ENCODE assay signal across 18 cellular contexts in genomic region chr14:35034440-35034833, GRCh38. TPM values are rescaled to one million over a fixed set of nuclear protein-coding genes. Genes with fewer than 3 reads are reported as not detected.
DNase-seq lines count a peak whose midpoint lies in the region; ATAC-seq and TF ChIP-seq lines count a peak whose summit lies in the region.
"Had no signal": no experiment of that assay in that cellular context is flagged by ENCODE, and none has a peak within 500 bp of the region (broad histone marks: within the 10 kb centered on the region; RNA-seq: fewer than 3 reads in every experiment).

No MANE protein-coding gene starts in this region.

- no peaks in the 10 kb centered on the region for H3K4me1 Mint-ChIP-seq in activated naive CD8-positive, alpha-beta T cell treated with anti-CD3 and anti-CD28 coated beads for 36 hours
- no peaks in the 10 kb centered on the region for H3K4me1 Mint-ChIP-seq in activated naive CD8-positive, alpha-beta T cell treated with anti-CD3 and anti-CD28 coated beads, Interleukin-2, amount 50 U/mL, for 24 hours
- no peaks in the 10 kb centered on the region for H3K4me1 Mint-ChIP-seq in nephron progenitor cell
- no peaks in the 10 kb centered on the region for H3K4me1 Mint-ChIP-seq in CD8-positive, alpha-beta T cell (ENCODE audit: low read depth)
- H3K4me1 Mint-ChIP-seq: B cell, IgD-negative memory B cell had no signal

- no peak overlapping the region for H3K27ac Mint-ChIP-seq in activated naive CD8-positive, alpha-beta T cell treated with anti-CD3 and anti-CD28 coated beads for 36 hours
- H3K27ac Mint-ChIP-seq in activated naive CD8-positive, alpha-beta T cell treated with anti-CD3 and anti-CD28 coated beads, Interleukin-2, amount 50 U/mL, for 24 hours: no peak overlapping the region
- H3K27ac Mint-ChIP-seq in nephron progenitor cell: no peak overlapping the region
- no peak overlapping the region for H3K27ac Mint-ChIP-seq in CD8-positive, alpha-beta T cell
- H3K27ac Mint-ChIP-seq: B cell, IgD-negative memory B cell had no signal

- intact Hi-C loops in CD8-positive, alpha-beta T cell (cut with DNase I, micrococcal nuclease): no loop called here
- intact Hi-C loops in sigmoid colon (cut with DNase I): no loop called here

- no peaks in the 10 kb centered on the region for H3K4me1 ChIP-seq in CD8-positive, alpha-beta T cell (ENCODE audit: insufficient read depth, low read length)
- H3K4me1 ChIP-seq in sigmoid colon: no peaks in the 10 kb centered on the region

- no peak overlapping the region for H3K27ac ChIP-seq in CD8-positive, alpha-beta T cell (ENCODE audit: low read depth, low read length)
- H3K27ac ChIP-seq in sigmoid colon: no peak overlapping the region
- H3K27ac ChIP-seq: C4-2B, GM23248, KMS-11 had no signal

- no peak overlapping the region for H3K4me3 ChIP-seq in CD8-positive, alpha-beta T cell (ENCODE audit: low read depth, low read length)
- no peak overlapping the region for H3K4me3 ChIP-seq in sigmoid colon
- H3K4me3 ChIP-seq: GM23248 had no signal

- 88 to 97% methylated on average over 5 of the region's 5 CpGs for WGBS in sigmoid colon, 2 donors

- no peak overlapping the region for H3K4me3 Mint-ChIP-seq in activated naive CD8-positive, alpha-beta T cell treated with anti-CD3 and anti-CD28 coated beads for 36 hours
- H3K4me3 Mint-ChIP-seq in activated naive CD8-positive, alpha-beta T cell treated with anti-CD3 and anti-CD28 coated beads, Interleukin-2, amount 50 U/mL, for 24 hours: no peak overlapping the region
- H3K4me3 Mint-ChIP-seq in nephron progenitor cell: no peak overlapping the region
- no peak overlapping the region for H3K4me3 Mint-ChIP-seq in CD8-positive, alpha-beta T cell
- H3K4me3 Mint-ChIP-seq: B cell; CD4-positive, alpha-beta memory T cell had no signal

- H3K27me3 ChIP-seq in CD8-positive, alpha-beta T cell (ENCODE audit: insufficient read depth, low read length): no peaks in the 10 kb centered on the region
- no peaks in the 10 kb centered on the region for H3K27me3 ChIP-seq in sigmoid colon

- ATAC-seq in activated naive CD8-positive, alpha-beta T cell treated with anti-CD3 and anti-CD28 coated beads, Interleukin-2, amount 50 U/mL, for 24 hours: no peak
- ATAC-seq in CD8-positive, alpha-beta T cell: no peak
- no peak for ATAC-seq in HG03442 (IDR thresholded peaks at IDR 0.05; ENCODE audit: unreplicated experiment)
- ATAC-seq: HCT116 had no signal

- peaks cover 15% of the 10 kb centered on the region for H3K9me3 Mint-ChIP-seq in activated naive CD8-positive, alpha-beta T cell treated with anti-CD3 and anti-CD28 coated beads for 36 hours
- peaks cover 20% of the 10 kb centered on the region for H3K9me3 Mint-ChIP-seq in activated naive CD8-positive, alpha-beta T cell treated with anti-CD3 and anti-CD28 coated beads, Interleukin-2, amount 50 U/mL, for 24 hours
- peaks cover 33% of the 10 kb centered on the region for H3K9me3 Mint-ChIP-seq in nephron progenitor cell
- peaks cover 12% of the 10 kb centered on the region for H3K9me3 Mint-ChIP-seq in CD8-positive, alpha-beta T cell

- POLR2A ChIA-PET in CD8-positive, alpha-beta T cell (lab: Charles Lee): no interaction called here

- no peaks in the 10 kb centered on the region for H3K27me3 Mint-ChIP-seq in activated naive CD8-positive, alpha-beta T cell treated with anti-CD3 and anti-CD28 coated beads for 36 hours
- no peaks in the 10 kb centered on the region for H3K27me3 Mint-ChIP-seq in activated naive CD8-positive, alpha-beta T cell treated with anti-CD3 and anti-CD28 coated beads, Interleukin-2, amount 50 U/mL, for 24 hours
- H3K27me3 Mint-ChIP-seq in nephron progenitor cell (ENCODE audit: low read depth, poor library complexity): peaks cover 4% of the 10 kb centered on the region
- no peaks in the 10 kb centered on the region for H3K27me3 Mint-ChIP-seq in CD8-positive, alpha-beta T cell (ENCODE audit: low read depth)
- H3K27me3 Mint-ChIP-seq: B cell; CD4-positive, alpha-beta memory T cell; IgD-negative memory B cell had no signal

- DNase-seq in activated naive CD8-positive, alpha-beta T cell treated with anti-CD3 and anti-CD28 coated beads for 36 hours: peak; percentile 7
- no peak for DNase-seq in activated naive CD8-positive, alpha-beta T cell treated with anti-CD3 and anti-CD28 coated beads, Interleukin-2, amount 50 U/mL, for 24 hours
- DNase-seq in HK-2 (ENCODE audit: unreplicated experiment) (peak; percentile 7), erythroblast (lab: John Stamatoyannopoulos, UW) (peak; percentile 4 to 5), nephron progenitor cell (peak; percentile 4), sigmoid colon (no peak)
- DNase-seq in CD8-positive, alpha-beta T cell: no peak
- DNase-seq: CD4-positive, alpha-beta memory T cell; COR-L47; DMS79 treated with DMSO at 0.1 percent for 48 hours; GDM1; GM23248 had no signal

- H3K36me3 Mint-ChIP-seq in activated naive CD8-positive, alpha-beta T cell treated with anti-CD3 and anti-CD28 coated beads for 36 hours: peaks cover 46% of the 10 kb centered on the region
- H3K36me3 Mint-ChIP-seq in activated naive CD8-positive, alpha-beta T cell treated with anti-CD3 and anti-CD28 coated beads, Interleukin-2, amount 50 U/mL, for 24 hours (ENCODE audit: low read depth): peaks cover 41% of the 10 kb centered on the region
- H3K36me3 Mint-ChIP-seq in nephron progenitor cell (ENCODE audit: low read depth): peaks cover 58% of the 10 kb centered on the region
- peaks cover 43% of the 10 kb centered on the region for H3K36me3 Mint-ChIP-seq in CD8-positive, alpha-beta T cell

- TF ChIP-seq POLR2A in erythroblast (IDR thresholded peaks at IDR 0.05; ENCODE audit: low read length) (no peak), sigmoid colon (IDR thresholded peaks at IDR 0.05) (no peak)

- TF ChIP-seq CTCF in nephron progenitor cell (IDR thresholded peaks at IDR 0.05) (no peak), sigmoid colon (IDR thresholded peaks at IDR 0.05) (no peak)
- TF ChIP-seq CTCF in CD8-positive, alpha-beta T cell (IDR thresholded peaks at IDR 0.05): no peak

- H3K9me3 ChIP-seq in CD8-positive, alpha-beta T cell (ENCODE audit: low read length): no peaks in the 10 kb centered on the region
- peaks cover 0 to 6% (median 0%) of the 10 kb centered on the region in 4 donors for H3K9me3 ChIP-seq in sigmoid colon

- CTCF ChIA-PET in CD8-positive, alpha-beta T cell (lab: Charles Lee): no interaction called here

- peaks cover under 1% of the 10 kb centered on the region for H3K36me3 ChIP-seq in CD8-positive, alpha-beta T cell (ENCODE audit: insufficient read depth, low read length)
- peaks cover 0 to 46% (median 5%) of the 10 kb centered on the region in 4 donors for H3K36me3 ChIP-seq in sigmoid colon

- no peak for TF ChIP-seq EP300 in sigmoid colon (IDR thresholded peaks at IDR 0.05)

RNA-seq across cellular contexts. Expression of gene FAM177A1, which starts 11.6 kb away (rescaled TPM):
- total RNA-seq in activated naive CD8-positive, alpha-beta T cell treated with anti-CD3 and anti-CD28 coated beads for 36 hours: 10 to 100 TPM; 33.1 to 35.9 TPM
- 100 to 1,000 TPM; 227 to 230 TPM for total RNA-seq in CD8-positive, alpha-beta T cell
- 10 to 100 TPM; 26.3 to 61.5 (median 40.8) TPM for total RNA-seq in sigmoid colon
- 100 to 1,000 TPM in 2 of 3 donors, 10 to 100 TPM in 1; 66.7 to 171 (median 145) TPM for polyA plus RNA-seq in sigmoid colon

RNA-seq across cellular contexts. Expression of gene SRP54, which starts 51.6 kb away (rescaled TPM):
- 10 to 100 TPM; 74.4 to 75.3 TPM for total RNA-seq in activated naive CD8-positive, alpha-beta T cell treated with anti-CD3 and anti-CD28 coated beads for 36 hours
- 10 to 100 TPM; 40.4 to 42.4 TPM for total RNA-seq in CD8-positive, alpha-beta T cell
- total RNA-seq in sigmoid colon: 10 to 100 TPM; 29.9 to 36.1 (median 34.6) TPM
- 10 to 100 TPM; 31.9 to 35.6 (median 33.0) TPM for polyA plus RNA-seq in sigmoid colon

Comparison
In these comparisons a context has a peak if more than half of its experiments do, and no peak if none do; other contexts are left out.
1. DNase-seq: peak in activated naive CD8-positive, alpha-beta T cell treated with anti-CD3 and anti-CD28 coated beads for 36 hours (single experiment), HK-2 (single experiment), erythroblast (2 of 2) and nephron progenitor cell (single experiment); none in activated naive CD8-positive, alpha-beta T cell treated with anti-CD3 and anti-CD28 coated beads, Interleukin-2, amount 50 U/mL, for 24 hours (single experiment), CD8-positive, alpha-beta T cell (0 of 7) and sigmoid colon (single experiment).